10 cellular contexts compared by ENCODE assay signal in genomic region chr4:15771419-15772058, GRCh38. TPM values are rescaled to one million over a fixed set of nuclear protein-coding genes. Genes with fewer than 3 reads are reported as not detected.
DNase-seq lines count a peak whose midpoint lies in the region; ATAC-seq and TF ChIP-seq lines count a peak whose summit lies in the region.
"Had no signal": no experiment of that assay in that cellular context is flagged by ENCODE, and none has a peak within 500 bp of the region (broad histone marks: within the 10 kb centered on the region; RNA-seq: fewer than 3 reads in every experiment).

No MANE protein-coding gene starts in this region.

- H3K27me3 ChIP-seq in left lung: no peaks in the 10 kb centered on the region

- no peaks in the 10 kb centered on the region for H3K9me3 ChIP-seq in left lung

- CTCF ChIA-PET in activated CD4-positive, alpha-beta T cell treated with anti-CD3 and anti-CD28 coated beads for 36 hours (lab: Charles Lee): interaction anchor here (0.6 to 3.8 kb wide), 6 partner anchors 8 to 434 kb away, joined by 3 to 37 read pairs (median 6); no protein-coding TSS in a partner anchor

- ATAC-seq in activated CD4-positive, alpha-beta T cell treated with anti-CD3 and anti-CD28 coated beads for 36 hours: peak; percentile 90
- peak; percentile 78 for ATAC-seq in GM21786 (IDR thresholded peaks at IDR 0.05; ENCODE audit: unreplicated experiment)
- peak; percentile 75 for ATAC-seq in HG03460 (IDR thresholded peaks at IDR 0.05; ENCODE audit: unreplicated experiment)
- peak; percentile 4 for ATAC-seq in left lung

- H3K9me3 Mint-ChIP-seq in activated CD4-positive, alpha-beta T cell treated with anti-CD3 and anti-CD28 coated beads for 36 hours (ENCODE audit: low read depth): no peaks in the 10 kb centered on the region

- H3K4me3 ChIP-seq in left lung: no peak overlapping the region

- peaks cover 31% of the 10 kb centered on the region for H3K27me3 Mint-ChIP-seq in activated CD4-positive, alpha-beta T cell treated with anti-CD3 and anti-CD28 coated beads for 36 hours

- no peaks in the 10 kb centered on the region for H3K36me3 ChIP-seq in left lung

- POLR2A ChIA-PET in activated CD4-positive, alpha-beta T cell treated with anti-CD3 and anti-CD28 coated beads for 36 hours (lab: Charles Lee): interaction anchor here (1.8 kb wide), 1 partner anchor 16 kb away, joined by 8 read pairs; no protein-coding TSS in a partner anchor

- H3K36me3 Mint-ChIP-seq in activated CD4-positive, alpha-beta T cell treated with anti-CD3 and anti-CD28 coated beads for 36 hours (ENCODE audit: low read depth): no peaks in the 10 kb centered on the region

- no peaks in the 10 kb centered on the region for H3K4me1 ChIP-seq in left lung

- H3K27ac ChIP-seq in left lung: no peak overlapping the region

- H3K27ac Mint-ChIP-seq in activated CD4-positive, alpha-beta T cell treated with anti-CD3 and anti-CD28 coated beads for 36 hours: peak overlapping the region; percentile 83

- intact Hi-C loops in activated CD4-positive, alpha-beta T cell treated with anti-CD3 and anti-CD28 coated beads for 36 hours (cut with DNase I, micrococcal nuclease): loop anchor here (1.0 to 10.0 kb wide), 6 partner anchors 10 to 917 kb away; partner anchors contain the start of gene TAPT1 (in 1 of the 2)
- intact Hi-C loops in left lung (cut with DNase I): no loop called here

- no peak for TF ChIP-seq CTCF in left lung (IDR thresholded peaks at IDR 0.05)

- peaks cover 65% of the 10 kb centered on the region for H3K4me1 Mint-ChIP-seq in activated CD4-positive, alpha-beta T cell treated with anti-CD3 and anti-CD28 coated beads for 36 hours

- DNase-seq in activated CD4-positive, alpha-beta T cell treated with anti-CD3 and anti-CD28 coated beads for 36 hours: peak; percentile 50
- DNase-seq in activated CD4-positive, alpha-beta T cell treated with anti-CD3 and anti-CD28 coated beads, Interleukin-2, amount 50 U/mL, for 4 hours: no peak
- DNase-seq in left lung: no peak
- DNase-seq in SW 1271 (lab: John Stamatoyannopoulos, UW): no peak
- no peak for DNase-seq in inferior parietal cortex (ENCODE audit: extremely low spot score)
- no peak for DNase-seq in T1000 (lab: John Stamatoyannopoulos, UW)
- DNase-seq: islet precursor cell had no signal

- H3K4me3 Mint-ChIP-seq in activated CD4-positive, alpha-beta T cell treated with anti-CD3 and anti-CD28 coated beads for 36 hours: peak overlapping the region; percentile 22

RNA-seq across cellular contexts. Expression of gene CD38, which starts 6.6 kb away (rescaled TPM):
- 10 to 100 TPM; 15.0 to 17.3 TPM for total RNA-seq in activated CD4-positive, alpha-beta T cell treated with anti-CD3 and anti-CD28 coated beads for 36 hours
- total RNA-seq in left lung: 10 to 100 TPM; 21.0 to 38.4 TPM
- total RNA-seq: A172 had no signal

Comparison
In these comparisons a context has a peak if more than half of its experiments do, and no peak if none do; other contexts are left out.
1. ATAC-seq: peak in every context shown above with its lines; median percentile 90 in activated CD4-positive, alpha-beta T cell treated with anti-CD3 and anti-CD28 coated beads for 36 hours; 78 in GM21786; 75 in HG03460; 4 in left lung.
2. intact Hi-C loops: an anchor here in activated CD4-positive, alpha-beta T cell treated with anti-CD3 and anti-CD28 coated beads for 36 hours (1.0 to 10.0 kb wide); none called in left lung.